ENCODE assay signal across 6 cellular contexts in the genomic region with DNA sequence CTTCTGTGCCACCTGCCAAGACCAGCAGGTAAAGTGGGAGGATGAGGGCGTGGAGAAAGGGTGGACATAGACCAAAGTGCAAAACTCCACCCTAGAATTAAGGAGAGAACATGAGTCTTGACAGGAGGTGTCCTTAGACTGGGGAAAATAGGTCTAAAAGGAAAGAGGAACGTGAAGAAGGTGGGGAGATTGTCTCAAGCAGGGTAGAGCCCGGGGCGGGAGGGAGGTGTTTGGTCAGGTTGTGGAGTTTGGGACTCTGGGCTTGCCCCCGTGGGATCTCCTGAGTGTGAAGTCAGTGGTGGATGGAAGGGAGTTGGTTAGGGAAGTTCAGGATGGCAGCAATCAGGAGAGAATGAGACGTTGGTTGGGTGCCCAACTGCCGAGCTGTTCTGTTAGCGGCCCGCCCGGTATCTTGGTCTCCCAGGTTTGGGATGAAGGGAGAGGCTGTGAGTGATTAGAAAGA. TPM values are rescaled to one million over a fixed set of nuclear protein-coding genes. Genes with fewer than 3 reads are reported as not detected.
A peak's percentile ranks its signal among the peaks of the same experiment; 100 is the strongest.
DNase-seq lines count a peak whose midpoint lies in the region; ATAC-seq and TF ChIP-seq lines count a peak whose summit lies in the region.

No MANE protein-coding gene starts in this region.

- H3K9me3 ChIP-seq in spleen: no peaks in the 10 kb centered on the region

- ATAC-seq in HG02884 (IDR thresholded peaks at IDR 0.05; ENCODE audit: unreplicated experiment) (no peak), GM19328 (IDR thresholded peaks at IDR 0.05; ENCODE audit: unreplicated experiment) (no peak)

- peak; percentile 57 for DNase-seq in DMS 273 (lab: John Stamatoyannopoulos, UW; ENCODE audit: unreplicated experiment)
- DNase-seq in DMS 273 treated with DMSO at 0.1 percent for 48 hours (lab: John Stamatoyannopoulos, UW): no peak
- no peak for DNase-seq in epithelial cell of esophagus (ENCODE audit: low read depth)
- DNase-seq in spleen: no peak

- H3K4me1 ChIP-seq in spleen: peaks cover 42 to 87% (median 74%) of the 10 kb centered on the region in 6 donors

- intact Hi-C loops in spleen (cut with DNase I; ENCODE audit: low total_unique reads): no loop called here

- TF ChIP-seq POLR2A in spleen (IDR thresholded peaks at IDR 0.05): peak in 1 of 3 donors; percentile 17

- H3K4me3 ChIP-seq in epithelial cell of esophagus (ENCODE audit: low read length) (peak overlapping the region; percentile 92), spleen (peak overlapping the region; percentile 60 to 98 (median 75))

- H3K36me3 ChIP-seq in spleen: peaks cover 0 to 18% (median 3%) of the 10 kb centered on the region in 6 donors

- WGBS in spleen, 5 donors: 6 to 10% (median 9%) methylated on average over 10 of the region's 10 CpGs

- H3K27ac ChIP-seq in spleen: peak overlapping the region; percentile 93 to 99 (median 96)

- no peak for TF ChIP-seq CTCF in epithelial cell of esophagus (IDR thresholded peaks at IDR 0.05; ENCODE audit: insufficient read depth, low read depth, low read length, missing control alignments)
- no peak for TF ChIP-seq CTCF in spleen (IDR thresholded peaks at IDR 0.05 in 8 of 11, conservative IDR thresholded peaks at IDR 0.05 in 3 of 11)

- no peaks in the 10 kb centered on the region for H3K27me3 ChIP-seq in spleen (replicated peaks in 1 of 7)

RNA-seq across cellular contexts. Expression of gene DGKA, which starts 0.4 kb away (rescaled TPM):
- total RNA-seq in spleen: 100 to 1,000 TPM; 132 to 261 (median 197) TPM
- 100 to 1,000 TPM in 2 of 3 donors, 10 to 100 TPM in 1; 73.8 to 136 (median 105) TPM for polyA plus RNA-seq in spleen

RNA-seq across cellular contexts. Expression of gene PYM1, which starts 3.7 kb away (rescaled TPM):
- 10 to 100 TPM; 26.7 to 40.7 (median 36.6) TPM for total RNA-seq in spleen
- polyA plus RNA-seq in spleen: 10 to 100 TPM; 48.3 to 54.0 (median 51.2) TPM

RNA-seq across cellular contexts. Expression of gene PMEL, which starts 34.5 kb away (rescaled TPM):
- 1 to 10 TPM in 3 of 7 donors, under 1 TPM in 4; 0.44 to 1.6 (median 0.85) TPM for total RNA-seq in spleen
- polyA plus RNA-seq in spleen: under 1 TPM; 0.15 to 0.50 (median 0.29) TPM

RNA-seq across cellular contexts. Expression of gene CDK2, which starts 35.3 kb away (rescaled TPM):
- 10 to 100 TPM; 21.4 to 46.6 (median 30.9) TPM for total RNA-seq in spleen
- 10 to 100 TPM; 11.9 to 16.2 (median 12.9) TPM for polyA plus RNA-seq in spleen

RNA-seq across cellular contexts. Expression of gene RAB5B, which starts 42.5 kb away (rescaled TPM):
- total RNA-seq in spleen: 100 to 1,000 TPM in 1 of 7 donors, 10 to 100 TPM in 6; 70.5 to 101 (median 94.4) TPM
- 10 to 100 TPM; 30.9 to 48.4 (median 35.1) TPM for polyA plus RNA-seq in spleen
